ENCODE assay signal across 24 cellular contexts in genomic region chr7:139901840-139902370, GRCh38.
A peak's percentile ranks its signal among the peaks of the same experiment; 100 is the strongest.
DNase-seq lines count a peak whose midpoint lies in the region; ATAC-seq and TF ChIP-seq lines count a peak whose summit lies in the region.
"Had no signal": no experiment of that assay in that cellular context is flagged by ENCODE, and none has a peak within 500 bp of the region (broad histone marks: within the 10 kb centered on the region; RNA-seq: fewer than 3 reads in every experiment).

No MANE protein-coding gene starts in this region.

- POLR2A ChIA-PET in activated CD8-positive, alpha-beta T cell treated with anti-CD3 and anti-CD28 coated beads, Interleukin-2, amount 10 ng/mL, durations not matched to agents 7 days and 5 days (lab: Charles Lee), result interaction anchor here (0.6 kb wide), 1 partner anchor 181 kb away, joined by 3 read pairs; no protein-coding TSS in a partner anchor
- POLR2A ChIA-PET in activated CD8-positive, alpha-beta T cell treated with anti-CD3 and anti-CD28 coated beads for 36 hours (lab: Charles Lee), result no interaction called here
- POLR2A ChIA-PET in Caco-2 (lab: Charles Lee), result no interaction called here

- peaks cover 11% of the 10 kb centered on the region for H3K27me3 Mint-ChIP-seq in activated CD8-positive, alpha-beta T cell treated with anti-CD3 and anti-CD28 coated beads, Interleukin-2, amount 10 ng/mL, durations not matched to agents 7 days and 5 days (ENCODE audit: low read depth)
- H3K27me3 Mint-ChIP-seq in activated CD8-positive, alpha-beta T cell treated with anti-CD3 and anti-CD28 coated beads for 36 hours, result no peaks in the 10 kb centered on the region
- H3K27me3 Mint-ChIP-seq in immature natural killer cell (ENCODE audit: low read depth in 3 of 3) (no peaks in the 10 kb centered on the region), nephron (ENCODE audit: low read depth) (no peaks in the 10 kb centered on the region), Caco-2 (ENCODE audit: insufficient read depth, unreplicated experiment) (peaks cover 10% of the 10 kb centered on the region), GM23338 (ENCODE audit: insufficient read depth, low read depth, poor library complexity) (peaks cover 2% of the 10 kb centered on the region)
- H3K27me3 Mint-ChIP-seq: CD4-positive, alpha-beta T cell had no signal

- BruUV-seq in Caco-2 (replicated peaks; lab: Mats Ljungman, UMichigan), result no TSS peak

- ATAC-seq in activated CD8-positive, alpha-beta T cell treated with anti-CD3 and anti-CD28 coated beads, Interleukin-2, amount 10 ng/mL, durations not matched to agents 7 days and 5 days, result no peak
- no peak for ATAC-seq in activated CD8-positive, alpha-beta T cell treated with anti-CD3 and anti-CD28 coated beads for 36 hours
- no peak for ATAC-seq in GM23338
- ATAC-seq in GM21526 (IDR thresholded peaks at IDR 0.05; ENCODE audit: low FRiP score, unreplicated experiment), result no peak
- ATAC-seq: HepG2, PC-3 had no signal

- no peaks in the 10 kb centered on the region; the same call in none of the 2 replicates for H3K9me3 ChIP-seq in Caco-2

- H3K4me1 Mint-ChIP-seq in activated CD8-positive, alpha-beta T cell treated with anti-CD3 and anti-CD28 coated beads, Interleukin-2, amount 10 ng/mL, durations not matched to agents 7 days and 5 days (ENCODE audit: low read depth), result no peaks in the 10 kb centered on the region
- H3K4me1 Mint-ChIP-seq in activated CD8-positive, alpha-beta T cell treated with anti-CD3 and anti-CD28 coated beads for 36 hours (ENCODE audit: low read depth), result no peaks in the 10 kb centered on the region
- H3K4me1 Mint-ChIP-seq in immature natural killer cell, result peaks cover 19 to 22% of the 10 kb centered on the region in 2 donors
- H3K4me1 Mint-ChIP-seq in nephron, result no peaks in the 10 kb centered on the region
- H3K4me1 Mint-ChIP-seq in Caco-2 (ENCODE audit: low read depth, unreplicated experiment), result no peaks in the 10 kb centered on the region
- H3K4me1 Mint-ChIP-seq in GM23338, result no peaks in the 10 kb centered on the region

- DNase-seq in activated CD8-positive, alpha-beta T cell treated with anti-CD3 and anti-CD28 coated beads, Interleukin-2, amount 10 ng/mL, durations not matched to agents 7 days and 5 days, result peak; percentile 5
- no peak for DNase-seq in activated CD8-positive, alpha-beta T cell treated with anti-CD3 and anti-CD28 coated beads for 36 hours
- DNase-seq in immature natural killer cell, result no peak
- no peak for DNase-seq in Caco-2
- no peak for DNase-seq in GM23338 (ENCODE audit: low spot score)
- DNase-seq in iPS-NIHi7 (ENCODE audit: extremely low spot score), result no peak
- DNase-seq: AML-193; CD4-positive, alpha-beta T cell; H7; HFFc6; NCI-H1417; NCI-H187 treated with DMSO at 0.1 percent for 48 hours; NCI-H2227 treated with DMSO at 0.1 percent for 48 hours; NCI-H524; NCI-H82; PC-3; RPMI8226; SHP77 treated with DMSO at 0.1 percent for 48 hours; SK-N-SH had no signal

- CTCF ChIA-PET in activated CD8-positive, alpha-beta T cell treated with anti-CD3 and anti-CD28 coated beads, Interleukin-2, amount 10 ng/mL, durations not matched to agents 7 days and 5 days (lab: Charles Lee), result interaction anchor here (1.1 kb wide), 1 partner anchor 15 kb away, joined by 3 read pairs; no protein-coding TSS in a partner anchor
- CTCF ChIA-PET in activated CD8-positive, alpha-beta T cell treated with anti-CD3 and anti-CD28 coated beads for 36 hours (lab: Charles Lee), result interaction anchor here (0.9 kb wide), 1 partner anchor 42 kb away, joined by 3 read pairs; no protein-coding TSS in a partner anchor
- CTCF ChIA-PET in Caco-2 (lab: Charles Lee), result no interaction called here

- no peaks in the 10 kb centered on the region for H3K36me3 Mint-ChIP-seq in activated CD8-positive, alpha-beta T cell treated with anti-CD3 and anti-CD28 coated beads, Interleukin-2, amount 10 ng/mL, durations not matched to agents 7 days and 5 days (ENCODE audit: low read depth)
- no peaks in the 10 kb centered on the region for H3K36me3 Mint-ChIP-seq in activated CD8-positive, alpha-beta T cell treated with anti-CD3 and anti-CD28 coated beads for 36 hours (ENCODE audit: low read depth)
- peaks cover 0 to 7% (median 4%) of the 10 kb centered on the region in 3 donors for H3K36me3 Mint-ChIP-seq in immature natural killer cell
- H3K36me3 Mint-ChIP-seq in nephron (ENCODE audit: low read depth), result peaks cover 10% of the 10 kb centered on the region
- H3K36me3 Mint-ChIP-seq in Caco-2 (ENCODE audit: insufficient read depth, unreplicated experiment), result no peaks in the 10 kb centered on the region
- H3K36me3 Mint-ChIP-seq in GM23338 (ENCODE audit: low read depth), result no peaks in the 10 kb centered on the region

- peaks cover 8% of the 10 kb centered on the region; the same call in 1 of the 2 replicates for H3K9me2 ChIP-seq in GM23338 (ENCODE audit: insufficient read depth)
- H3K9me2 ChIP-seq: SK-N-SH had no signal

- H3K79me2 ChIP-seq in GM23338 (replicated peaks; ENCODE audit: insufficient read depth), result no peaks in the 10 kb centered on the region

- intact Hi-C loops in activated CD8-positive, alpha-beta T cell treated with anti-CD3 and anti-CD28 coated beads for 36 hours (cut with micrococcal nuclease), result no loop called here
- intact Hi-C loops in Caco-2 (cut with micrococcal nuclease; ENCODE audit: unreplicated experiment), result no loop called here

- H2AFZ ChIP-seq in GM23338, result no peak overlapping the region

- H3K27me3 ChIP-seq in Caco-2 (replicated peaks; ENCODE audit: control insufficient read depth, insufficient read depth, low read length), result no peaks in the 10 kb centered on the region
- no peaks in the 10 kb centered on the region for H3K27me3 ChIP-seq in GM23338 (ENCODE audit: insufficient read depth)

- no peak for TF ChIP-seq CTCF in activated CD8-positive, alpha-beta T cell treated with anti-CD3 and anti-CD28 coated beads for 36 hours (IDR thresholded peaks at IDR 0.05)
- TF ChIP-seq CTCF in nephron (IDR thresholded peaks at IDR 0.05; ENCODE audit: unreplicated experiment in 3 of 3), result no peak
- TF ChIP-seq CTCF in Caco-2 (IDR thresholded peaks at IDR 0.05; ENCODE audit: insufficient read depth in 1 of 2, low read depth in 1 of 2, low read length in 1 of 2, severe bottlenecking in 1 of 2, unreplicated experiment in 1 of 2), result no peak
- no peak for TF ChIP-seq CTCF in GM23338 (conservative IDR thresholded peaks at IDR 0.05; ENCODE audit: low read depth in 2 of 2)

- H3K4me3 ChIP-seq in Caco-2 (ENCODE audit: low read depth, low read length) (no peak overlapping the region), GM23338 (no peak overlapping the region)

- no peak overlapping the region for H3K27ac Mint-ChIP-seq in activated CD8-positive, alpha-beta T cell treated with anti-CD3 and anti-CD28 coated beads, Interleukin-2, amount 10 ng/mL, durations not matched to agents 7 days and 5 days
- H3K27ac Mint-ChIP-seq in activated CD8-positive, alpha-beta T cell treated with anti-CD3 and anti-CD28 coated beads for 36 hours, result no peak overlapping the region
- H3K27ac Mint-ChIP-seq in immature natural killer cell (peak overlapping the region in 4 of 6 donors; percentile 1 to 73 (median 34)), nephron (peak overlapping the region in 2 of 3 experiments; percentile 32 to 78), Caco-2 (ENCODE audit: unreplicated experiment) (no peak overlapping the region), GM23338 (no peak overlapping the region)
- H3K27ac Mint-ChIP-seq: CD4-positive, alpha-beta T cell; HFFc6 had no signal

- H3K27ac ChIP-seq in GM23338 (ENCODE audit: low read depth), result no peak overlapping the region
- H3K27ac ChIP-seq: 22Rv1, KMS-11 had no signal

- no peak overlapping the region for H3K4me3 Mint-ChIP-seq in activated CD8-positive, alpha-beta T cell treated with anti-CD3 and anti-CD28 coated beads, Interleukin-2, amount 10 ng/mL, durations not matched to agents 7 days and 5 days
- H3K4me3 Mint-ChIP-seq in activated CD8-positive, alpha-beta T cell treated with anti-CD3 and anti-CD28 coated beads for 36 hours, result no peak overlapping the region
- H3K4me3 Mint-ChIP-seq in immature natural killer cell (no peak overlapping the region), nephron (no peak overlapping the region), Caco-2 (ENCODE audit: unreplicated experiment) (no peak overlapping the region), GM23338 (no peak overlapping the region)
- H3K4me3 Mint-ChIP-seq: CD4-positive, alpha-beta T cell; HFFc6 had no signal

- no peak overlapping the region for H3K4me2 ChIP-seq in GM23338
- H3K4me2 ChIP-seq: SK-N-SH had no signal

- H3K9me3 Mint-ChIP-seq in activated CD8-positive, alpha-beta T cell treated with anti-CD3 and anti-CD28 coated beads, Interleukin-2, amount 10 ng/mL, durations not matched to agents 7 days and 5 days (ENCODE audit: insufficient read depth), result peaks cover 6% of the 10 kb centered on the region
- peaks cover 2% of the 10 kb centered on the region for H3K9me3 Mint-ChIP-seq in activated CD8-positive, alpha-beta T cell treated with anti-CD3 and anti-CD28 coated beads for 36 hours
- peaks cover 0 to 5% (median 0%) of the 10 kb centered on the region in 6 donors for H3K9me3 Mint-ChIP-seq in immature natural killer cell
- peaks cover 25% of the 10 kb centered on the region for H3K9me3 Mint-ChIP-seq in nephron
- no peaks in the 10 kb centered on the region for H3K9me3 Mint-ChIP-seq in Caco-2 (ENCODE audit: unreplicated experiment)
- H3K9me3 Mint-ChIP-seq in GM23338, result peaks cover 3% of the 10 kb centered on the region; the same call in 1 of the 3 replicates
- H3K9me3 Mint-ChIP-seq: HFFc6 had no signal

- H3K36me3 ChIP-seq in Caco-2 (ENCODE audit: control insufficient read depth, insufficient read depth, low read length) (no peaks in the 10 kb centered on the region), GM23338 (ENCODE audit: insufficient read depth) (no peaks in the 10 kb centered on the region)

- H3K4me1 ChIP-seq in Caco-2 (no peaks in the 10 kb centered on the region), GM23338 (ENCODE audit: insufficient read depth) (no peaks in the 10 kb centered on the region)

- no peaks in the 10 kb centered on the region for H4K20me1 ChIP-seq in GM23338 (replicated peaks; ENCODE audit: insufficient read depth)

- no peaks in the 10 kb centered on the region for H3F3A ChIP-seq in GM23338 (replicated peaks; ENCODE audit: low read depth)

TF ChIP-seq in GM23338, 12 proteins besides CTCF, POLR2A, EP300 and RAD21 (continues in another document):
- TF ChIP-seq JUNB (IDR thresholded peaks at IDR 0.05; ENCODE audit: unreplicated experiment), result no peak
- no peak for TF ChIP-seq NANOG (IDR thresholded peaks at IDR 0.05; ENCODE audit: borderline replicate concordance)
- no peak for TF ChIP-seq ZNF114 (CRISPR knock-in tag; IDR thresholded peaks at IDR 0.05)
- no peak for TF ChIP-seq CREB1 (CRISPR knock-in tag; IDR thresholded peaks at IDR 0.05; ENCODE audit: low read depth)
- no peak for TF ChIP-seq STAT1 (IDR thresholded peaks at IDR 0.05; ENCODE audit: unreplicated experiment)
- no peak for TF ChIP-seq POLR2AphosphoS5 (IDR thresholded peaks at IDR 0.05; ENCODE audit: low read depth)
- TF ChIP-seq EZH2 (IDR thresholded peaks at IDR 0.05; ENCODE audit: low read depth, unreplicated experiment), result no peak

Comparison
In these comparisons a context has a peak if more than half of its experiments do, and no peak if none do; other contexts are left out.
1. H3K27ac Mint-ChIP-seq: peak in immature natural killer cell (4 of 6) and nephron (2 of 3); none in activated CD8-positive, alpha-beta T cell treated with anti-CD3 and anti-CD28 coated beads, Interleukin-2, amount 10 ng/mL, durations not matched to agents 7 days and 5 days (single experiment), activated CD8-positive, alpha-beta T cell treated with anti-CD3 and anti-CD28 coated beads for 36 hours (single experiment), Caco-2 (single experiment) and GM23338 (single experiment).